Comparison of ENCODE assay signal across 1 cellular context in genomic region chr11:102494216-102494615, GRCh38.
TF ChIP-seq lines count a peak whose summit lies in the region.

No MANE protein-coding gene starts in this region.

TF ChIP-seq in WTC11, 78 proteins besides CTCF, POLR2A, EP300 and RAD21 (continued from another document):
- TF ChIP-seq FOXP4 (CRISPR knock-in tag; IDR thresholded peaks at IDR 0.05) (no peak), ZNF138 (CRISPR knock-in tag; conservative IDR thresholded peaks at IDR 0.05) (no peak), ATF3 (CRISPR knock-in tag; conservative IDR thresholded peaks at IDR 0.05) (no peak), ZBTB43 (CRISPR knock-in tag; IDR thresholded peaks at IDR 0.05) (no peak)
